ENCODE assay signal across 8 cellular contexts in the genomic region with DNA sequence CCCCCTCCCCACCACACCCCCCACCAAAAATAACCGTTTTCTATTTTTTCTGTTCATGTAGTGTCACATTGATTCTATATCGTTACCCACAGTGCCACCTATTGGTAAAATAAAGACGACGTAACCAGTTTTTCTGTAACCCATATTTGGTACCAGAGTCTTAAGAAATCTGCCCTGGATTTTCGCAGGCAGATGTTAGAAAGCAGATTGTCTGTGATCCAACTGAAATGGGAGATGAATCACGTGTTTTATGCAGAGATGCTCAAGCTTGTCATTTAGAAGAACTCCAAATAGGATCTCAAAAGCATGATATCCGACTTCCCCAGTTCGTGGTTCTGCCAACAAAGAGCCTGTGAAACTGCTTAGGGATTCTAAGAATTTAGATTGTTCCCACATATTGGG.
DNase-seq lines count a peak whose midpoint lies in the region; ATAC-seq, FAIRE-seq and TF ChIP-seq lines count a peak whose summit lies in the region.

No MANE protein-coding gene starts in this region.

- DNase-seq in DND-41 (no peak), NCI-H1092 (lab: John Stamatoyannopoulos, UW) (peak; percentile 2), MCF 10A (ENCODE audit: unreplicated experiment) (peak; percentile 58), upper lobe of left lung (no peak)
- no peak for DNase-seq in activated naive CD4-positive, alpha-beta T cell treated with anti-CD3 and anti-CD28 coated beads for 36 hours
- DNase-seq in stimulated activated CD4-positive, alpha-beta T cell treated with anti-CD3 and anti-CD28 coated beads, Interleukin-2, amount 100 ng/mL, for 24 hours: no peak

- FAIRE-seq in islet of Langerhans (lab: Jason Lieb, UNC): peak; percentile 84

- WGBS in upper lobe of left lung, 2 donors: 13 to 17% methylated on average over 8 of the region's 8 CpGs

- H3K4me3 Mint-ChIP-seq in MCF 10A (ENCODE audit: unreplicated experiment): no peak overlapping the region
- no peak overlapping the region for H3K4me3 Mint-ChIP-seq in activated naive CD4-positive, alpha-beta T cell treated with anti-CD3 and anti-CD28 coated beads for 36 hours

- no peaks in the 10 kb centered on the region for H3K27me3 ChIP-seq in DND-41 (ENCODE audit: insufficient read depth, low read length, poor library complexity)
- no peaks in the 10 kb centered on the region for H3K27me3 ChIP-seq in upper lobe of left lung

- H3K4me3 ChIP-seq in DND-41 (ENCODE audit: low read depth in 1 of 2, low read length in 2 of 2) (no peak overlapping the region), upper lobe of left lung (no peak overlapping the region)

- no TSS peak for BruUV-seq in MCF 10A (replicated peaks; lab: Mats Ljungman, UMichigan)

- CTCF ChIA-PET in MCF 10A (lab: Yijun Ruan, JAX): interaction anchor here (0.6 to 4.7 kb wide), 32 partner anchors 10 to 1377 kb away, joined by 3 to 38 read pairs (median 4); a partner anchor contains a TSS
- CTCF ChIA-PET in activated naive CD4-positive, alpha-beta T cell treated with anti-CD3 and anti-CD28 coated beads for 36 hours (lab: Charles Lee): interaction anchor here (0.7 to 3.2 kb wide), 12 partner anchors 9 to 951 kb away, joined by 3 to 13 read pairs (median 3); no protein-coding TSS in a partner anchor

- H4K20me1 ChIP-seq in DND-41 (ENCODE audit: insufficient read depth, low read length): no peaks in the 10 kb centered on the region

- H3K79me2 ChIP-seq in DND-41 (ENCODE audit: insufficient read depth, low read length): no peaks in the 10 kb centered on the region

- H3K27me3 Mint-ChIP-seq in MCF 10A (ENCODE audit: insufficient read depth, unreplicated experiment): peaks cover 84% of the 10 kb centered on the region
- H3K27me3 Mint-ChIP-seq in activated naive CD4-positive, alpha-beta T cell treated with anti-CD3 and anti-CD28 coated beads for 36 hours (ENCODE audit: low read depth): peaks cover 16% of the 10 kb centered on the region

- TF ChIP-seq CTCF in DND-41 (IDR thresholded peaks at IDR 0.05; ENCODE audit: borderline replicate concordance, extremely low read depth, low read length, poor library complexity, severe bottlenecking) (peak; percentile 70), MCF 10A (IDR thresholded peaks at IDR 0.05; ENCODE audit: unreplicated experiment) (peak; percentile 44), upper lobe of left lung (IDR thresholded peaks at IDR 0.05) (peak in 5 of 6 experiments; percentile 21 to 49 (median 42))

- H3K36me3 ChIP-seq in DND-41 (ENCODE audit: insufficient read depth, low read length) (no peaks in the 10 kb centered on the region), upper lobe of left lung (no peaks in the 10 kb centered on the region)

- no peak for TF ChIP-seq POLR2A in upper lobe of left lung (IDR thresholded peaks at IDR 0.05)

- H3K4me1 ChIP-seq in DND-41 (ENCODE audit: insufficient read depth, low read length): no peaks in the 10 kb centered on the region
- no peaks in the 10 kb centered on the region for H3K4me1 ChIP-seq in upper lobe of left lung

- H3K27ac ChIP-seq in DND-41 (ENCODE audit: low read length) (no peak overlapping the region), upper lobe of left lung (no peak overlapping the region)

- H3K4me1 Mint-ChIP-seq in MCF 10A (ENCODE audit: insufficient read depth, unreplicated experiment): no peaks in the 10 kb centered on the region
- H3K4me1 Mint-ChIP-seq in activated naive CD4-positive, alpha-beta T cell treated with anti-CD3 and anti-CD28 coated beads for 36 hours (ENCODE audit: low read depth): no peaks in the 10 kb centered on the region

- H3K36me3 Mint-ChIP-seq in MCF 10A (ENCODE audit: insufficient read depth, unreplicated experiment): no peaks in the 10 kb centered on the region
- H3K36me3 Mint-ChIP-seq in activated naive CD4-positive, alpha-beta T cell treated with anti-CD3 and anti-CD28 coated beads for 36 hours (ENCODE audit: low read depth): no peaks in the 10 kb centered on the region

- POLR2A ChIA-PET in MCF 10A (lab: Yijun Ruan, JAX): no interaction called here

- H3K27ac Mint-ChIP-seq in MCF 10A (ENCODE audit: low read depth, unreplicated experiment): no peak overlapping the region
- no peak overlapping the region for H3K27ac Mint-ChIP-seq in activated naive CD4-positive, alpha-beta T cell treated with anti-CD3 and anti-CD28 coated beads for 36 hours

- intact Hi-C loops in MCF 10A (cut with micrococcal nuclease): loop anchor here (1.0 to 10.0 kb wide), 4 partner anchors 538 to 956 kb away; no protein-coding TSS in a partner anchor
- intact Hi-C loops in activated naive CD4-positive, alpha-beta T cell treated with anti-CD3 and anti-CD28 coated beads for 36 hours (cut with micrococcal nuclease): loop anchor here (1.0 to 5.0 kb wide), 4 partner anchors 83 to 898 kb away; no protein-coding TSS in a partner anchor

- no peak overlapping the region for H2AFZ ChIP-seq in DND-41 (ENCODE audit: low read depth, low read length)

- H3K4me2 ChIP-seq in DND-41 (ENCODE audit: insufficient read depth, low read length): no peak overlapping the region

- H3K9me3 Mint-ChIP-seq in MCF 10A (ENCODE audit: unreplicated experiment): no peaks in the 10 kb centered on the region
- H3K9me3 Mint-ChIP-seq in activated naive CD4-positive, alpha-beta T cell treated with anti-CD3 and anti-CD28 coated beads for 36 hours: no peaks in the 10 kb centered on the region

- peak; percentile 75 for ATAC-seq in DND-41 (ENCODE audit: insufficient read depth, low read depth)
- ATAC-seq in GM21529 (IDR thresholded peaks at IDR 0.05; ENCODE audit: unreplicated experiment): peak; percentile 64
- peak in 1 of 2 donors; percentile 73 for ATAC-seq in upper lobe of left lung (ENCODE audit: low FRiP score in 2 of 2)

- no peak overlapping the region for H3K9ac ChIP-seq in DND-41 (ENCODE audit: low read depth, low read length)

- H3K9me3 ChIP-seq in DND-41 (ENCODE audit: insufficient read depth, low read length, severe bottlenecking) (no peaks in the 10 kb centered on the region), upper lobe of left lung (no peaks in the 10 kb centered on the region)

- TF ChIP-seq EP300 in upper lobe of left lung (IDR thresholded peaks at IDR 0.05): no peak

Comparison
In these comparisons a context has a peak if more than half of its experiments do, and no peak if none do; other contexts are left out.
1. DNase-seq: peak in NCI-H1092 (single experiment) and MCF 10A (single experiment); none in DND-41 (single experiment), upper lobe of left lung (0 of 2), activated naive CD4-positive, alpha-beta T cell treated with anti-CD3 and anti-CD28 coated beads for 36 hours (single experiment) and stimulated activated CD4-positive, alpha-beta T cell treated with anti-CD3 and anti-CD28 coated beads, Interleukin-2, amount 100 ng/mL, for 24 hours (0 of 2).
2. Peak in every context shown above with its lines, with median percentiles within 50 percentile points of each other: CTCF ChIP-seq.